Comparison of ENCODE assay signal across 19 cellular contexts in genomic region chr2:99775585-99775984, GRCh38.
A peak's percentile ranks its signal among the peaks of the same experiment; 100 is the strongest.
DNase-seq lines count a peak whose midpoint lies in the region; ATAC-seq and TF ChIP-seq lines count a peak whose summit lies in the region.
"Had no signal": no experiment of that assay in that cellular context is flagged by ENCODE, and none has a peak within 500 bp of the region (broad histone marks: within the 10 kb centered on the region; RNA-seq: fewer than 3 reads in every experiment).

No MANE protein-coding gene starts in this region.

- CTCF ChIA-PET in T-cell (lab: Charles Lee), result no interaction called here

- no peaks in the 10 kb centered on the region for H3K36me3 ChIP-seq in NT2/D1 (ENCODE audit: insufficient read depth, insufficient read length, low read length)
- H3K36me3 ChIP-seq: esophagus muscularis mucosa had no signal

- H3K36me3 Mint-ChIP-seq in osteocyte (ENCODE audit: unreplicated experiment) (peaks cover 50% of the 10 kb centered on the region), type B pancreatic cell (peaks cover 14% of the 10 kb centered on the region), T-cell (peaks cover 19% of the 10 kb centered on the region)

- ATAC-seq in T-cell (replicated peaks in 1 of 4), result no peak
- ATAC-seq: left colon had no signal

- peak; percentile 92 for DNase-seq in EH (ENCODE audit: low read depth)
- peak; percentile 11 for DNase-seq in NT2/D1 (ENCODE audit: low read depth, low spot score)
- peak; percentile 50 for DNase-seq in fibroblast of peridontal ligament (ENCODE audit: extremely low read depth)
- no peak for DNase-seq in osteocyte (ENCODE audit: extremely low spot score, unreplicated experiment)
- no peak for DNase-seq in activated CD4-positive, alpha-beta T cell treated with anti-CD3 and anti-CD28 coated beads, Interleukin-2, amount 50 U/mL, for 48 hours
- no peak for DNase-seq in activated CD8-positive, alpha-beta memory T cell treated with anti-CD3 and anti-CD28 coated beads for 24 hours
- DNase-seq in type B pancreatic cell (ENCODE audit: extremely low spot score, unreplicated experiment), result no peak
- no peak for DNase-seq in T-cell
- DNase-seq: activated CD4-positive, alpha-beta T cell treated with anti-CD3 and anti-CD28 coated beads for 4 hours; activated naive CD4-positive, alpha-beta T cell treated with anti-CD3 and anti-CD28 coated beads, Interleukin-2, amount 50 U/mL, for 16 hours; C1 segment of cervical spinal cord; DMS79; GOT3; hypothalamus; left colon; SIG-M5; stimulated activated CD4-positive, alpha-beta T cell treated with anti-CD3 and anti-CD28 coated beads, Interleukin-2, amount 100 ng/mL, for 48 hours; substantia nigra had no signal

- H3K27me3 Mint-ChIP-seq in osteocyte (ENCODE audit: unreplicated experiment) (no peaks in the 10 kb centered on the region), type B pancreatic cell (peaks cover 3% of the 10 kb centered on the region), T-cell (peaks cover 0 to 3% of the 10 kb centered on the region in 2 donors)

- H3K9me3 Mint-ChIP-seq in osteocyte (ENCODE audit: unreplicated experiment) (peaks cover 17% of the 10 kb centered on the region), type B pancreatic cell (peaks cover 2% of the 10 kb centered on the region), T-cell (peaks cover 7 to 26% (median 22%) of the 10 kb centered on the region in 3 donors)

- peaks cover 19% of the 10 kb centered on the region for H3K9me3 ChIP-seq in NT2/D1 (ENCODE audit: insufficient read depth, low read length)

- H3K4me1 Mint-ChIP-seq in osteocyte (ENCODE audit: unreplicated experiment), result peaks cover 55% of the 10 kb centered on the region
- peaks cover 10% of the 10 kb centered on the region for H3K4me1 Mint-ChIP-seq in type B pancreatic cell (ENCODE audit: unreplicated experiment)
- H3K4me1 Mint-ChIP-seq in T-cell, result peaks cover 0 to 5% (median 0%) of the 10 kb centered on the region in 3 donors

- POLR2A ChIA-PET in T-cell (lab: Charles Lee), result no interaction called here

- peak overlapping the region; percentile 0 for H3K4me3 Mint-ChIP-seq in osteocyte (ENCODE audit: unreplicated experiment)
- H3K4me3 Mint-ChIP-seq in type B pancreatic cell, result no peak overlapping the region
- no peak overlapping the region for H3K4me3 Mint-ChIP-seq in T-cell

- H3K27ac Mint-ChIP-seq in osteocyte (ENCODE audit: unreplicated experiment), result peak overlapping the region; percentile 61
- H3K27ac Mint-ChIP-seq in type B pancreatic cell, result no peak overlapping the region
- H3K27ac Mint-ChIP-seq in T-cell, result no peak overlapping the region

- no peaks in the 10 kb centered on the region for H3K27me3 ChIP-seq in NT2/D1 (ENCODE audit: insufficient read depth, insufficient read length)
- H3K27me3 ChIP-seq: esophagus muscularis mucosa had no signal

- no peaks in the 10 kb centered on the region for H3K4me1 ChIP-seq in NT2/D1 (ENCODE audit: insufficient read depth, insufficient read length)

- no peak for TF ChIP-seq CTCF in osteocyte (IDR thresholded peaks at IDR 0.05)
- no peak for TF ChIP-seq CTCF in type B pancreatic cell (conservative IDR thresholded peaks at IDR 0.05)

- no peak overlapping the region for H3K4me3 ChIP-seq in NT2/D1 (ENCODE audit: insufficient read length, low read depth)
- H3K4me3 ChIP-seq: esophagus muscularis mucosa had no signal

- H3K9ac ChIP-seq in NT2/D1 (ENCODE audit: insufficient read length, low read depth), result no peak overlapping the region

Comparison
In these comparisons a context has a peak if more than half of its experiments do, and no peak if none do; other contexts are left out.
1. DNase-seq: peak in EH (single experiment), NT2/D1 (single experiment) and fibroblast of peridontal ligament (single experiment); none in osteocyte (single experiment), activated CD4-positive, alpha-beta T cell treated with anti-CD3 and anti-CD28 coated beads, Interleukin-2, amount 50 U/mL, for 48 hours (0 of 2), activated CD8-positive, alpha-beta memory T cell treated with anti-CD3 and anti-CD28 coated beads for 24 hours (single experiment), type B pancreatic cell (single experiment) and T-cell (0 of 34).